In the genomic region with DNA sequence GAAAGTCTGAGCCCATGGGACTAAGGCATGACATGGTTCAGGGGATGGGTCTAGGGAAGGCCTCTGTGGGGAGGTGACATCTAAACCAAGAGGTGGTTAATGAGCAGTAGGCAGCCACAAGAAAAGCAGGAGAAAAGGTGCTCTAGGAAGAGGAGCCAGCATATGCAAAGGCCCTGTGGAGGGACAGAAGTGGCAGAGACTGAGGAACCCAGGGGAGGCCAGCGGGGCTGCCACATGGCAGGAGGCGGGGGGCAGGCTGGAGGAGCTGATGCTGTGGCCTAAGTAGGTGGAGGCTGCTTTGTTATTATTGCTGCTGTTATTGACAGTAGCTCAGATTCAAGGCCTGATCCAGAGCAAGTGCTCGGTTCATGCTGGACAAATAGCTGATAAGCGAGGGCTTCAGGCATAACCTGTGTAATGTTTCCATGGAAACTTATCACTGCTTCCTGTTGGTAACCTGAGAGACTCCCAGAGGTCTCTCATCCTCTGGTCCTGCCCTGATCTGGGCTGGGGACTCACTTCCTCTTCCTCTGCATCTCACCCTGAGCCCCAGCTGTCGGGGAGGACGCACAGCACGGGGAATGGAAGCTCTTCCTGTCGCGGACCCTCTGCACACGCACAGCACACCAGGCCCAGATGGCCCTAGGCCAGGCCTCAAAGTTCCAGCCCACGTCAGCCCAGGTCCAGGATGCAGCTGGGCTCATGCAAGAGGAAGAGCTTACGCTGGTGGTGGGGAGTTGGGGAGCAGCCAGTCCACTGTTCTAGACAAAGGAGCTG, we compare ENCODE assay signal across 9 cellular contexts.
DNase-seq lines count a peak whose midpoint lies in the region; ATAC-seq and TF ChIP-seq lines count a peak whose summit lies in the region.
"Had no signal": no experiment of that assay in that cellular context is flagged by ENCODE, and none has a peak within 500 bp of the region (broad histone marks: within the 10 kb centered on the region; RNA-seq: fewer than 3 reads in every experiment).

No MANE protein-coding gene starts in this region.

- H3K4me3 ChIP-seq in Panc1 (ENCODE audit: low read depth in 2 of 2, low read length in 2 of 2) (no peak overlapping the region), upper lobe of left lung (no peak overlapping the region)
- H3K4me3 ChIP-seq: A549 had no signal

- peak; percentile 62 for ATAC-seq in HG02885 (IDR thresholded peaks at IDR 0.05; ENCODE audit: poor library complexity, unreplicated experiment)
- ATAC-seq in Panc1, result peak; percentile 31
- peak; percentile 60 to 67 for ATAC-seq in left cardiac atrium
- ATAC-seq in upper lobe of left lung (ENCODE audit: low FRiP score in 2 of 2), result peak; percentile 55 to 70

- CTCF ChIA-PET in Panc1 (lab: Charles Lee), result no interaction called here

- in situ Hi-C loops in Panc1 (cut with HindIII; ENCODE audit: low pct_unique_long_range_greater_than_20kb, low sequenced_read_pairs), result no loop called here

- no peaks in the 10 kb centered on the region for H3K4me1 ChIP-seq in Panc1 (ENCODE audit: control insufficient read depth, insufficient read depth, low read length)
- H3K4me1 ChIP-seq in upper lobe of left lung, result peaks cover 4 to 30% (median 14%) of the 10 kb centered on the region in 4 donors
- H3K4me1 ChIP-seq: A549 had no signal

- no peaks in the 10 kb centered on the region for H3K36me3 ChIP-seq in Panc1 (ENCODE audit: control insufficient read depth, insufficient read depth, low read length)
- no peaks in the 10 kb centered on the region for H3K36me3 ChIP-seq in upper lobe of left lung

- intact Hi-C loops in Panc1 (cut with micrococcal nuclease; ENCODE audit: unreplicated experiment), result no loop called here
- intact Hi-C loops in left cardiac atrium (cut with DNase I), result no loop called here

- no peaks in the 10 kb centered on the region for H3K9me3 ChIP-seq in Panc1 (ENCODE audit: control insufficient read depth, insufficient read depth, low read depth, low read length)
- H3K9me3 ChIP-seq in upper lobe of left lung, result no peaks in the 10 kb centered on the region
- H3K9me3 ChIP-seq: A549 had no signal

- TF ChIP-seq POLR2A in upper lobe of left lung (IDR thresholded peaks at IDR 0.05), result no peak

- 52 to 78% methylated on average over 5 to 12 of the region's 12 CpGs for WGBS in upper lobe of left lung, 2 donors

- no TSS peak for BruUV-seq in Panc1 (replicated peaks; lab: Mats Ljungman, UMichigan)

- POLR2A ChIA-PET in Panc1 (lab: Charles Lee), result no interaction called here

- H3K27me3 ChIP-seq in Panc1 (ENCODE audit: control insufficient read depth, insufficient read depth, low read length), result no peaks in the 10 kb centered on the region
- no peaks in the 10 kb centered on the region for H3K27me3 ChIP-seq in upper lobe of left lung

- TF ChIP-seq EP300 in upper lobe of left lung (IDR thresholded peaks at IDR 0.05), result no peak

- TF ChIP-seq CTCF in Panc1 (IDR thresholded peaks at IDR 0.05), result no peak
- TF ChIP-seq CTCF in upper lobe of left lung (IDR thresholded peaks at IDR 0.05), result no peak

- H3K27ac ChIP-seq in Panc1 (ENCODE audit: low read length), result no peak overlapping the region
- no peak overlapping the region for H3K27ac ChIP-seq in upper lobe of left lung
- H3K27ac ChIP-seq: A549 had no signal

- DNase-seq in NCI-H1417 (lab: John Stamatoyannopoulos, UW), result peak in 2 of 3 experiments; percentile 55 to 76
- DNase-seq in NCI-H1417 treated with DMSO at 0.1 percent for 48 hours (lab: John Stamatoyannopoulos, UW), result no peak
- no peak for DNase-seq in Panc1 (ENCODE audit: low read depth, low spot score)
- peak; percentile 53 for DNase-seq in left cardiac atrium
- DNase-seq in upper lobe of left lung, result peak in 1 of 2 donors; percentile 50
- DNase-seq in GM19240 (ENCODE audit: insufficient read length, low spot score), result no peak
- DNase-seq in NK-92 treated with Interleukin-12 subunit alpha and Interleukin-12 subunit beta, amount 100 ng/mL, for 24 hours (lab: John Stamatoyannopoulos, UW), result no peak

Comparison
In these comparisons a context has a peak if more than half of its experiments do, and no peak if none do; other contexts are left out.
1. DNase-seq: peak in NCI-H1417 (2 of 3) and left cardiac atrium (single experiment); none in NCI-H1417 treated with DMSO at 0.1 percent for 48 hours (single experiment), Panc1 (single experiment), GM19240 (single experiment) and NK-92 treated with Interleukin-12 subunit alpha and Interleukin-12 subunit beta, amount 100 ng/mL, for 24 hours (single experiment).
2. Peak in every context shown above with its lines, with median percentiles within 50 percentile points of each other: ATAC-seq.